In genomic region chr16:72995151-72995881, GRCh38 we compare ENCODE assay signal across 10 cellular contexts. TPM values are rescaled to one million over a fixed set of nuclear protein-coding genes. Genes with fewer than 3 reads are reported as not detected.
DNase-seq lines count a peak whose midpoint lies in the region; ATAC-seq, FAIRE-seq and TF ChIP-seq lines count a peak whose summit lies in the region.
"Had no signal": no experiment of that assay in that cellular context is flagged by ENCODE, and none has a peak within 500 bp of the region (broad histone marks: within the 10 kb centered on the region; RNA-seq: fewer than 3 reads in every experiment).

No MANE protein-coding gene starts in this region.

- WGBS in stomach, 5 donors = 73 to 77% (median 76%) methylated on average over 18 of the region's 18 CpGs

- H3K9ac ChIP-seq in endothelial cell of umbilical vein (replicated peaks; ENCODE audit: extremely low read depth, insufficient read depth, low read length) = no peak overlapping the region

- H3K27ac ChIP-seq in endothelial cell of umbilical vein (ENCODE audit: insufficient read depth, low read depth, low read length) (no peak overlapping the region), stomach (peak overlapping the region in 4 of 5 donors; percentile 50 to 76 (median 62))
- H3K27ac ChIP-seq: SJSA1 had no signal

- H3K9me3 ChIP-seq in endothelial cell of umbilical vein (replicated peaks; ENCODE audit: control insufficient read depth, insufficient read depth, low read length) = no peaks in the 10 kb centered on the region
- H3K9me3 ChIP-seq in stomach = no peaks in the 10 kb centered on the region
- H3K9me3 ChIP-seq: SJSA1 had no signal

- POLR2A ChIA-PET in endothelial cell of umbilical vein (lab: Charles Lee) = no interaction called here

- H3K27me3 ChIP-seq in endothelial cell of umbilical vein (ENCODE audit: control insufficient read depth in 2 of 2, insufficient read depth in 2 of 2, low read length in 2 of 2) = no peaks in the 10 kb centered on the region
- no peaks in the 10 kb centered on the region for H3K27me3 ChIP-seq in stomach
- H3K27me3 ChIP-seq: SJSA1 had no signal

- dilution Hi-C loops in endothelial cell of umbilical vein (cut with MboI; ENCODE audit: extremely low pct_ligation_motif_present, low sequenced_read_pairs) = no loop called here

- H4K20me1 ChIP-seq in endothelial cell of umbilical vein (replicated peaks; ENCODE audit: control insufficient read depth, extremely low read depth, insufficient read depth, low read length) = no peaks in the 10 kb centered on the region

- no peak for TF ChIP-seq EP300 in stomach (IDR thresholded peaks at IDR 0.05)

- no TSS peak for BruUV-seq in endothelial cell of umbilical vein (replicated peaks; lab: Mats Ljungman, UMichigan)

- DNase-seq in Right ventricle myocardium superior (peak; percentile 24), left cardiac atrium (no peak), NB4 (ENCODE audit: low read depth) (peak; percentile 63), endothelial cell of umbilical vein (ENCODE audit: low read depth, low spot score) (no peak), stomach (no peak), cortex of kidney (lab: John Stamatoyannopoulos, UW) (no peak), DMS79 treated with DMSO at 0.1 percent for 48 hours (lab: John Stamatoyannopoulos, UW) (no peak), NCI-H1694 (lab: John Stamatoyannopoulos, UW) (no peak)
- DNase-seq: central memory CD4-positive, alpha-beta T cell had no signal

- H2AFZ ChIP-seq in endothelial cell of umbilical vein (ENCODE audit: low read depth, low read length) = no peak overlapping the region

- H3K4me3 ChIP-seq in NB4 (ENCODE audit: low read depth, low read length) = no peak overlapping the region
- no peak overlapping the region for H3K4me3 ChIP-seq in endothelial cell of umbilical vein (replicated peaks in 1 of 3; ENCODE audit: insufficient read depth in 1 of 3, low read depth in 1 of 3, low read length in 3 of 3)
- no peak overlapping the region for H3K4me3 ChIP-seq in stomach
- H3K4me3 ChIP-seq: SJSA1 had no signal

- peak; percentile 31 for FAIRE-seq in endothelial cell of umbilical vein (lab: Jason Lieb, UNC)

- peak; percentile 61 for TF ChIP-seq CTCF in NB4 (IDR thresholded peaks at IDR 0.05; ENCODE audit: low read depth, low read length)
- peak; percentile 56 to 63 for TF ChIP-seq CTCF in endothelial cell of umbilical vein (IDR thresholded peaks at IDR 0.05; ENCODE audit: extremely low read depth in 1 of 2, insufficient read depth in 1 of 2, low read depth in 1 of 2, low read length in 2 of 2)
- TF ChIP-seq CTCF in stomach (IDR thresholded peaks at IDR 0.05) = peak in 3 of 7 experiments; percentile 15 to 27 (median 18)

- CTCF ChIA-PET in endothelial cell of umbilical vein (lab: Charles Lee) = interaction anchor here (0.6 to 2.5 kb wide), 16 partner anchors 9 to 181 kb away, joined by 3 to 25 read pairs (median 4); no protein-coding TSS in a partner anchor

- H3K4me1 ChIP-seq in endothelial cell of umbilical vein (ENCODE audit: control insufficient read depth, extremely low read depth, insufficient read depth, low read length) (peaks cover 3% of the 10 kb centered on the region), stomach (peaks cover 53 to 91% (median 81%) of the 10 kb centered on the region in 4 donors)

- H3K79me2 ChIP-seq in endothelial cell of umbilical vein (ENCODE audit: control insufficient read depth, insufficient read depth, low read length) = peaks cover 17% of the 10 kb centered on the region

- H3K36me3 ChIP-seq in endothelial cell of umbilical vein (ENCODE audit: control insufficient read depth in 2 of 2, extremely low read depth in 1 of 2, insufficient read depth in 2 of 2, low read length in 2 of 2) (no peaks in the 10 kb centered on the region), stomach (no peaks in the 10 kb centered on the region)
- H3K36me3 ChIP-seq: SJSA1 had no signal

- intact Hi-C loops in Right ventricle myocardium superior (cut with DNase I) = no loop called here
- intact Hi-C loops in left cardiac atrium (cut with DNase I) = no loop called here
- intact Hi-C loops in endothelial cell of umbilical vein (cut with micrococcal nuclease) = no loop called here
- intact Hi-C loops in stomach (cut with DNase I; ENCODE audit: low total_unique reads) = no loop called here

- TF ChIP-seq POLR2A in NB4 (IDR thresholded peaks at IDR 0.05; ENCODE audit: extremely low read depth, insufficient read length) (no peak), endothelial cell of umbilical vein (IDR thresholded peaks at IDR 0.05; ENCODE audit: low read depth, low read length) (no peak), stomach (IDR thresholded peaks at IDR 0.05) (no peak)

- no peak overlapping the region for H3K4me2 ChIP-seq in endothelial cell of umbilical vein (ENCODE audit: insufficient read depth, low read length)

- ATAC-seq in Right ventricle myocardium superior (ENCODE audit: poor library complexity) (no peak), left cardiac atrium (no peak)

- H3K9me1 ChIP-seq in endothelial cell of umbilical vein (replicated peaks; ENCODE audit: control insufficient read depth, extremely low read depth, insufficient read depth, low read length) = no peaks in the 10 kb centered on the region

TF ChIP-seq in endothelial cell of umbilical vein, 7 proteins besides CTCF, POLR2A, EP300 and RAD21:
- no peak for TF ChIP-seq JUN (IDR thresholded peaks at IDR 0.05; ENCODE audit: borderline replicate concordance, insufficient read depth, insufficient read length, low read depth)

RNA-seq across cellular contexts. Expression of gene ZFHX3, which starts 52.6 kb away (rescaled TPM):
- total RNA-seq in Right ventricle myocardium superior (8.3 TPM), left cardiac atrium (10 to 100 TPM; 11.9 to 12.6 TPM), endothelial cell of umbilical vein (17.7 and 18.8 TPM in 2 replicates), stomach (10 to 100 TPM; 11.7 to 27.5 (median 13.6) TPM)
- polyA plus RNA-seq in endothelial cell of umbilical vein (3.0 and 3.7 TPM in 2 replicates), stomach (1 to 10 TPM; 1.1 to 2.1 (median 1.5) TPM)
- polyA plus RNA-seq in endothelial cell of umbilical vein (2011; cell fraction: cytosol; rRNA removed) = 4.4 and 4.7 TPM in 2 replicates
- 10.3 and 10.5 TPM in 2 replicates for polyA plus RNA-seq in endothelial cell of umbilical vein (2011; cell fraction: nucleus; rRNA removed)
- 7.6 and 7.8 TPM in 2 replicates for polyA plus RNA-seq in endothelial cell of umbilical vein (2012)
- polyA minus RNA-seq in endothelial cell of umbilical vein = 14.8 and 14.9 TPM in 2 replicates
- polyA minus RNA-seq in endothelial cell of umbilical vein (2011; cell fraction: cytosol; rRNA and poly(A)+ RNA removed) = 11.3 TPM
- 24.3 and 25.1 TPM in 2 replicates for polyA minus RNA-seq in endothelial cell of umbilical vein (2011; cell fraction: nucleus; rRNA and poly(A)+ RNA removed)

Comparison
In these comparisons a context has a peak if more than half of its experiments do, and no peak if none do; other contexts are left out.
1. DNase-seq: peak in Right ventricle myocardium superior (single experiment) and NB4 (single experiment); none in left cardiac atrium (single experiment), endothelial cell of umbilical vein (single experiment), stomach (single experiment), cortex of kidney (single experiment), DMS79 treated with DMSO at 0.1 percent for 48 hours (single experiment) and NCI-H1694 (single experiment).